ENCODE assay signal across 8 cellular contexts in the genomic region with DNA sequence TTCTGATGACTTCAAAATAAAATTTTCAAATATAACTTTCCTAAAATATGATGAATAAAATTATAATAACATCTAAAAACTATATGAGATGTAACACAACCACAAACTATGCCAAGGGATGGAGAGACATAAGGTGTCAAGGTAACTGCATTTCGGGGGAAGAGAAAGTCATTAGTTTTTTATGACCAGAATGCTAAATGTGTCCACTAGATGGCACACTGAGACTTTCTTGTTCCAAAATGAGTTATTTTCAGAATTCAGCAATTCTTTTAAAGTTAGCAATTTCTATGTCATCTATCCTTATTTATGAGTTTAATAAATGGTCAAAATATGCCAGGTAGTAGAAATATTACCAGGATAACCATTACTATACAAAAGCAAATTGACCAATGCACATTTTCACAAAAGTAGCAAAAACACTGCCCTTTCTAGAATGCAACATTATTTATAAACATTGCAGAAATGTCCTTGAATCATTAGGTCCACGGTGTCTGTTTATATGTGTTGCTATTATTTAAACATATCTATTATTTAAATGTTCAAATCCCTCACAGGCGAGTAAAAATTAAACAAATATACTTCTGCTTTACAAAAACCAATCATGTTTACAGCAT.
DNase-seq lines count a peak whose midpoint lies in the region; ATAC-seq and TF ChIP-seq lines count a peak whose summit lies in the region.

No MANE protein-coding gene starts in this region.

- H3K4me1 Mint-ChIP-seq in activated T-cell treated with anti-CD3 and anti-CD28 coated beads, Interleukin-2, amount 50 U/mL, for 24 hours (ENCODE audit: low read depth) = peaks cover 2% of the 10 kb centered on the region
- H3K4me1 Mint-ChIP-seq in activated CD8-positive, alpha-beta T cell treated with anti-CD3 and anti-CD28 coated beads, Interleukin-2, amount 10 ng/mL, durations not matched to agents 7 days and 5 days (ENCODE audit: low read depth) = no peaks in the 10 kb centered on the region

- H3K27ac ChIP-seq in Karpas-422 (ENCODE audit: low read length) (no peak overlapping the region), tibial nerve (no peak overlapping the region)

- H3K4me1 ChIP-seq in Karpas-422 (ENCODE audit: low read length) (peaks cover 10% of the 10 kb centered on the region), tibial nerve (no peaks in the 10 kb centered on the region)

- no peaks in the 10 kb centered on the region for H4K20me1 ChIP-seq in Karpas-422 (ENCODE audit: insufficient read depth, low read depth, low read length)

- no peaks in the 10 kb centered on the region for H3K9me2 ChIP-seq in Karpas-422 (replicated peaks; ENCODE audit: insufficient read depth, low read length)

- H3K4me2 ChIP-seq in Karpas-422 (ENCODE audit: low read depth, low read length, poor library complexity, severe bottlenecking) = peak overlapping the region; percentile 9

- H3K36me3 ChIP-seq in Karpas-422 (ENCODE audit: insufficient read depth, low read length) (no peaks in the 10 kb centered on the region), tibial nerve (no peaks in the 10 kb centered on the region)

- H3K9me3 Mint-ChIP-seq in activated T-cell treated with anti-CD3 and anti-CD28 coated beads, Interleukin-2, amount 50 U/mL, for 24 hours = no peaks in the 10 kb centered on the region
- no peaks in the 10 kb centered on the region for H3K9me3 Mint-ChIP-seq in activated CD8-positive, alpha-beta T cell treated with anti-CD3 and anti-CD28 coated beads, Interleukin-2, amount 10 ng/mL, durations not matched to agents 7 days and 5 days (ENCODE audit: insufficient read depth)

- no peak overlapping the region for H2AFZ ChIP-seq in Karpas-422 (ENCODE audit: low read length)

- H3K4me3 ChIP-seq in Karpas-422 (ENCODE audit: low read length) (no peak overlapping the region), tibial nerve (no peak overlapping the region)

- no peak overlapping the region for H3K4me3 Mint-ChIP-seq in activated T-cell treated with anti-CD3 and anti-CD28 coated beads, Interleukin-2, amount 50 U/mL, for 24 hours
- H3K4me3 Mint-ChIP-seq in activated CD8-positive, alpha-beta T cell treated with anti-CD3 and anti-CD28 coated beads, Interleukin-2, amount 10 ng/mL, durations not matched to agents 7 days and 5 days = no peak overlapping the region

- WGBS in tibial nerve, 2 donors = 35 to 43% methylated on average over 3 of the region's 3 CpGs

- POLR2A ChIA-PET in activated CD8-positive, alpha-beta T cell treated with anti-CD3 and anti-CD28 coated beads, Interleukin-2, amount 10 ng/mL, durations not matched to agents 7 days and 5 days (lab: Charles Lee) = interaction anchor here (0.6 to 0.7 kb wide), 2 partner anchors 45 to 76 kb away, joined by 3 read pairs; no protein-coding TSS in a partner anchor

- no peaks in the 10 kb centered on the region for H3K27me3 Mint-ChIP-seq in activated T-cell treated with anti-CD3 and anti-CD28 coated beads, Interleukin-2, amount 50 U/mL, for 24 hours
- H3K27me3 Mint-ChIP-seq in activated CD8-positive, alpha-beta T cell treated with anti-CD3 and anti-CD28 coated beads, Interleukin-2, amount 10 ng/mL, durations not matched to agents 7 days and 5 days (ENCODE audit: low read depth) = no peaks in the 10 kb centered on the region

- no peaks in the 10 kb centered on the region for H3K27me3 ChIP-seq in Karpas-422 (ENCODE audit: low read length)
- H3K27me3 ChIP-seq in tibial nerve = no peaks in the 10 kb centered on the region

- DNase-seq in activated T-cell treated with anti-CD3 and anti-CD28 coated beads for 24 hours (ENCODE audit: low read depth) (peak; percentile 12), Karpas-422 (peak; percentile 83), iPS-NIHi11 (ENCODE audit: low spot score) (peak; percentile 37), tibial nerve (ENCODE audit: low spot score in 2 of 2) (peak in 1 of 2 donors; percentile 39), nucleus accumbens (lab: John Stamatoyannopoulos, UW) (no peak)
- DNase-seq in activated T-cell treated with anti-CD3 and anti-CD28 coated beads, Interleukin-2, amount 50 U/mL, for 24 hours = no peak
- DNase-seq in activated CD8-positive, alpha-beta T cell treated with anti-CD3 and anti-CD28 coated beads, Interleukin-2, amount 10 ng/mL, durations not matched to agents 7 days and 5 days = peak; percentile 46

- CTCF ChIA-PET in activated CD8-positive, alpha-beta T cell treated with anti-CD3 and anti-CD28 coated beads, Interleukin-2, amount 10 ng/mL, durations not matched to agents 7 days and 5 days (lab: Charles Lee) = interaction anchor here (1.0 to 2.2 kb wide), 8 partner anchors 150 to 658 kb away, joined by 3 to 11 read pairs (median 4); no protein-coding TSS in a partner anchor

- H3K27ac Mint-ChIP-seq in activated T-cell treated with anti-CD3 and anti-CD28 coated beads, Interleukin-2, amount 50 U/mL, for 24 hours = no peak overlapping the region
- H3K27ac Mint-ChIP-seq in activated CD8-positive, alpha-beta T cell treated with anti-CD3 and anti-CD28 coated beads, Interleukin-2, amount 10 ng/mL, durations not matched to agents 7 days and 5 days = no peak overlapping the region

- H3K9me3 ChIP-seq in Karpas-422 (ENCODE audit: low read length) = no peaks in the 10 kb centered on the region
- no peaks in the 10 kb centered on the region for H3K9me3 ChIP-seq in tibial nerve

- no peak for TF ChIP-seq POLR2A in tibial nerve (IDR thresholded peaks at IDR 0.05)

- no peak overlapping the region for H3K9ac ChIP-seq in Karpas-422 (ENCODE audit: low read length)

- H3K36me3 Mint-ChIP-seq in activated T-cell treated with anti-CD3 and anti-CD28 coated beads, Interleukin-2, amount 50 U/mL, for 24 hours (ENCODE audit: low read depth) = peaks cover 3% of the 10 kb centered on the region
- H3K36me3 Mint-ChIP-seq in activated CD8-positive, alpha-beta T cell treated with anti-CD3 and anti-CD28 coated beads, Interleukin-2, amount 10 ng/mL, durations not matched to agents 7 days and 5 days (ENCODE audit: low read depth) = peaks cover 3% of the 10 kb centered on the region

- peak; percentile 47 to 74 (median 64) for TF ChIP-seq CTCF in tibial nerve (IDR thresholded peaks at IDR 0.05)

- TF ChIP-seq EP300 in tibial nerve (IDR thresholded peaks at IDR 0.05) = no peak

- ATAC-seq in activated CD8-positive, alpha-beta T cell treated with anti-CD3 and anti-CD28 coated beads, Interleukin-2, amount 10 ng/mL, durations not matched to agents 7 days and 5 days = no peak
- ATAC-seq in esophagus mucosa = no peak

- 0 out of 2 replicates have a peak, but pooled peaks cover 3% of the 10 kb centered on the region for H3K79me2 ChIP-seq in Karpas-422 (ENCODE audit: low read length)

Comparison
In these comparisons a context has a peak if more than half of its experiments do, and no peak if none do; other contexts are left out.
1. DNase-seq: peak in activated T-cell treated with anti-CD3 and anti-CD28 coated beads for 24 hours (single experiment), Karpas-422 (single experiment), activated CD8-positive, alpha-beta T cell treated with anti-CD3 and anti-CD28 coated beads, Interleukin-2, amount 10 ng/mL, durations not matched to agents 7 days and 5 days (single experiment) and iPS-NIHi11 (single experiment); none in activated T-cell treated with anti-CD3 and anti-CD28 coated beads, Interleukin-2, amount 50 U/mL, for 24 hours (single experiment) and nucleus accumbens (0 of 56).